Comparison of ENCODE assay signal across 1 cellular context in genomic region chr10:13439771-13440708, GRCh38.
TF ChIP-seq lines count a peak whose summit lies in the region.

No MANE protein-coding gene starts in this region.

TF ChIP-seq in K562, 482 proteins besides CTCF, POLR2A, EP300 and RAD21 (continued from another document and continues in another):
- TF ChIP-seq, protein P1, sequence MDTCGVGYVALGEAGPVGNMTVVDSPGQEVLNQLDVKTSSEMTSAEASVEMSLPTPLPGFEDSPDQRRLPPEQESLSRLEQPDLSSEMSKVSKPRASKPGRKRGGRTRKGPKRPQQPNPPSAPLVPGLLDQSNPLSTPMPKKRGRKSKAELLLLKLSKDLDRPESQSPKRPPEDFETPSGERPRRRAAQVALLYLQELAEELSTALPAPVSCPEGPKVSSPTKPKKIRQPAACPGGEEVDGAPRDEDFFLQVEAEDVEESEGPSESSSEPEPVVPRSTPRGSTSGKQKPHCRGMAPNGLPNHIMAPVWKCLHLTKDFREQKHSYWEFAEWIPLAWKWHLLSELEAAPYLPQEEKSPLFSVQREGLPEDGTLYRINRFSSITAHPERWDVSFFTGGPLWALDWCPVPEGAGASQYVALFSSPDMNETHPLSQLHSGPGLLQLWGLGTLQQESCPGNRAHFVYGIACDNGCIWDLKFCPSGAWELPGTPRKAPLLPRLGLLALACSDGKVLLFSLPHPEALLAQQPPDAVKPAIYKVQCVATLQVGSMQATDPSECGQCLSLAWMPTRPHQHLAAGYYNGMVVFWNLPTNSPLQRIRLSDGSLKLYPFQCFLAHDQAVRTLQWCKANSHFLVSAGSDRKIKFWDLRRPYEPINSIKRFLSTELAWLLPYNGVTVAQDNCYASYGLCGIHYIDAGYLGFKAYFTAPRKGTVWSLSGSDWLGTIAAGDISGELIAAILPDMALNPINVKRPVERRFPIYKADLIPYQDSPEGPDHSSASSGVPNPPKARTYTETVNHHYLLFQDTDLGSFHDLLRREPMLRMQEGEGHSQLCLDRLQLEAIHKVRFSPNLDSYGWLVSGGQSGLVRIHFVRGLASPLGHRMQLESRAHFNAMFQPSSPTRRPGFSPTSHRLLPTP (IDR thresholded peaks at IDR 0.05; ENCODE audit: borderline replicate concordance, extremely low read depth, insufficient read length), result no peak
- TF ChIP-seq MYC (IDR thresholded peaks at IDR 0.05; ENCODE audit: low read depth, low read length) (peak; percentile 50; the same call in 1 of the 2 replicates), MYC (CRISPR knock-in tag; IDR thresholded peaks at IDR 0.05; ENCODE audit: borderline replicate concordance, low read depth) (no peak), JUND (IDR thresholded peaks at IDR 0.05; ENCODE audit: borderline replicate concordance, low read depth, low read length) (0 out of 2 replicates have a peak, but pooled peaks have one; percentile 20), JUND (tag; IDR thresholded peaks at IDR 0.05; ENCODE audit: borderline replicate concordance, low read depth, low read length) (no peak), RB1 (IDR thresholded peaks at IDR 0.05; ENCODE audit: low read depth) (peak; percentile 69; the same call in 1 of the 2 replicates), ZBTB49 (CRISPR knock-in tag; IDR thresholded peaks at IDR 0.05; ENCODE audit: borderline replicate concordance) (no peak), BHLHE40 (IDR thresholded peaks at IDR 0.05; ENCODE audit: low read length) (peak; percentile 59), KAT8 (IDR thresholded peaks at IDR 0.05; ENCODE audit: low read depth) (no peak), ZNF589 (CRISPR knock-in tag; IDR thresholded peaks at IDR 0.05; ENCODE audit: low read depth) (no peak), XRCC5 (IDR thresholded peaks at IDR 0.05; ENCODE audit: low read depth, low read length) (peak; percentile 83), HNRNPK (IDR thresholded peaks at IDR 0.05; ENCODE audit: low read depth, low read length, poor library complexity, severe bottlenecking) (no peak), PURB (CRISPR knock-in tag; IDR thresholded peaks at IDR 0.05; ENCODE audit: low read depth) (no peak), HCFC1 (IDR thresholded peaks at IDR 0.05; ENCODE audit: low read depth, low read length) (0 out of 2 replicates have a peak, but pooled peaks have one; percentile 18), RCOR1 (IDR thresholded peaks at IDR 0.05; ENCODE audit: borderline replicate concordance in 1 of 2, low read depth in 2 of 2, low read length in 2 of 2) (peak in 1 of 2 experiments; percentile 10; a peak in 1 of 4 replicates), POLR2G (IDR thresholded peaks at IDR 0.05; ENCODE audit: low read depth, low read length) (0 out of 2 replicates have a peak, but pooled peaks have one; percentile 18), ZNF143 (CRISPR knock-in tag; IDR thresholded peaks at IDR 0.05) (peak; percentile 41; the same call in 1 of the 2 replicates), ADNP (tag; IDR thresholded peaks at IDR 0.05) (no peak), ZNF384 (IDR thresholded peaks at IDR 0.05; ENCODE audit: low read depth, low read length) (0 out of 2 replicates have a peak, but pooled peaks have one; percentile 25), TARDBP (IDR thresholded peaks at IDR 0.05) (0 out of 2 replicates have a peak, but pooled peaks have one; percentile 30), SMC3 (conservative IDR thresholded peaks at IDR 0.05; ENCODE audit: insufficient read depth, low read depth, low read length) (peak; percentile 83), STAG1 (CRISPR knock-in tag; IDR thresholded peaks at IDR 0.05; ENCODE audit: borderline replicate concordance) (peak; percentile 47; the same call in 1 of the 2 replicates), CXXC5 (CRISPR knock-in tag; IDR thresholded peaks at IDR 0.05) (peak; percentile 49), CAMTA2 (CRISPR knock-in tag; conservative IDR thresholded peaks at IDR 0.05) (no peak), CCNT2 (IDR thresholded peaks at IDR 0.05; ENCODE audit: borderline replicate concordance, extremely low read depth, insufficient read length, low read depth, low read length) (peak; percentile 47), RBFOX2 (IDR thresholded peaks at IDR 0.05; ENCODE audit: low read depth, low read length) (peak; percentile 44; the same call in 1 of the 2 replicates), UBTF (IDR thresholded peaks at IDR 0.05; ENCODE audit: borderline replicate concordance in 1 of 2, low read depth in 2 of 2, low read length in 2 of 2) (0 out of 4 replicates have a peak, but pooled peaks of 1 of the 2 experiments have one; percentile 43), SMAD4 (CRISPR knock-in tag; conservative IDR thresholded peaks at IDR 0.05) (no peak; the same call in 1 of the 2 replicates), L3MBTL2 (IDR thresholded peaks at IDR 0.05) (peak; percentile 65), RBM15 (IDR thresholded peaks at IDR 0.05; ENCODE audit: insufficient read depth, low read length) (no peak), CTBP1 (IDR thresholded peaks at IDR 0.05; ENCODE audit: borderline replicate concordance) (peak; percentile 61; the same call in 1 of the 2 replicates), RBM34 (IDR thresholded peaks at IDR 0.05; ENCODE audit: borderline replicate concordance, insufficient read depth, low read length) (no peak), ZFX (CRISPR knock-in tag; IDR thresholded peaks at IDR 0.05) (peak; percentile 41; the same call in 1 of the 2 replicates), KLF16 (IDR thresholded peaks at IDR 0.05) (peak; percentile 53; the same call in 1 of the 2 replicates), MAZ (CRISPR knock-in tag; conservative IDR thresholded peaks at IDR 0.05 in 1 of 2, IDR thresholded peaks at IDR 0.05 in 1 of 2) (peak; percentile 77 to 82), JUN (IDR thresholded peaks at IDR 0.05; ENCODE audit: borderline replicate concordance, low read depth, low read length) (no peak), JUN (CRISPR knock-in tag; IDR thresholded peaks at IDR 0.05; ENCODE audit: borderline replicate concordance) (no peak), ZNF23 (CRISPR knock-in tag; IDR thresholded peaks at IDR 0.05) (no peak), ZSCAN32 (CRISPR knock-in tag; IDR thresholded peaks at IDR 0.05) (no peak), GTF2F1 (IDR thresholded peaks at IDR 0.05; ENCODE audit: low read depth, low read length) (no peak)
- TF ChIP-seq, protein P2, sequence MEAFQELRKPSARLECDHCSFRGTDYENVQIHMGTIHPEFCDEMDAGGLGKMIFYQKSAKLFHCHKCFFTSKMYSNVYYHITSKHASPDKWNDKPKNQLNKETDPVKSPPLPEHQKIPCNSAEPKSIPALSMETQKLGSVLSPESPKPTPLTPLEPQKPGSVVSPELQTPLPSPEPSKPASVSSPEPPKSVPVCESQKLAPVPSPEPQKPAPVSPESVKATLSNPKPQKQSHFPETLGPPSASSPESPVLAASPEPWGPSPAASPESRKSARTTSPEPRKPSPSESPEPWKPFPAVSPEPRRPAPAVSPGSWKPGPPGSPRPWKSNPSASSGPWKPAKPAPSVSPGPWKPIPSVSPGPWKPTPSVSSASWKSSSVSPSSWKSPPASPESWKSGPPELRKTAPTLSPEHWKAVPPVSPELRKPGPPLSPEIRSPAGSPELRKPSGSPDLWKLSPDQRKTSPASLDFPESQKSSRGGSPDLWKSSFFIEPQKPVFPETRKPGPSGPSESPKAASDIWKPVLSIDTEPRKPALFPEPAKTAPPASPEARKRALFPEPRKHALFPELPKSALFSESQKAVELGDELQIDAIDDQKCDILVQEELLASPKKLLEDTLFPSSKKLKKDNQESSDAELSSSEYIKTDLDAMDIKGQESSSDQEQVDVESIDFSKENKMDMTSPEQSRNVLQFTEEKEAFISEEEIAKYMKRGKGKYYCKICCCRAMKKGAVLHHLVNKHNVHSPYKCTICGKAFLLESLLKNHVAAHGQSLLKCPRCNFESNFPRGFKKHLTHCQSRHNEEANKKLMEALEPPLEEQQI (IDR thresholded peaks at IDR 0.05), result 0 out of 2 replicates have a peak, but pooled peaks have one; percentile 58
- TF ChIP-seq, protein P3, sequence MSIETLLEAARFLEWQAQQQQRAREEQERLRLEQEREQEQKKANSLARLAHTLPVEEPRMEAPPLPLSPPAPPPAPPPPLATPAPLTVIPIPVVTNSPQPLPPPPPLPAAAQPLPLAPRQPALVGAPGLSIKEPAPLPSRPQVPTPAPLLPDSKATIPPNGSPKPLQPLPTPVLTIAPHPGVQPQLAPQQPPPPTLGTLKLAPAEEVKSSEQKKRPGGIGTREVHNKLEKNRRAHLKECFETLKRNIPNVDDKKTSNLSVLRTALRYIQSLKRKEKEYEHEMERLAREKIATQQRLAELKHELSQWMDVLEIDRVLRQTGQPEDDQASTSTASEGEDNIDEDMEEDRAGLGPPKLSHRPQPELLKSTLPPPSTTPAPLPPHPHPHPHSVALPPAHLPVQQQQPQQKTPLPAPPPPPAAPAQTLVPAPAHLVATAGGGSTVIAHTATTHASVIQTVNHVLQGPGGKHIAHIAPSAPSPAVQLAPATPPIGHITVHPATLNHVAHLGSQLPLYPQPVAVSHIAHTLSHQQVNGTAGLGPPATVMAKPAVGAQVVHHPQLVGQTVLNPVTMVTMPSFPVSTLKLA (conservative IDR thresholded peaks at IDR 0.05), result 0 out of 4 replicates have a peak, but pooled peaks of 1 of the 2 experiments have one; percentile 23
- TF ChIP-seq, protein P4, sequence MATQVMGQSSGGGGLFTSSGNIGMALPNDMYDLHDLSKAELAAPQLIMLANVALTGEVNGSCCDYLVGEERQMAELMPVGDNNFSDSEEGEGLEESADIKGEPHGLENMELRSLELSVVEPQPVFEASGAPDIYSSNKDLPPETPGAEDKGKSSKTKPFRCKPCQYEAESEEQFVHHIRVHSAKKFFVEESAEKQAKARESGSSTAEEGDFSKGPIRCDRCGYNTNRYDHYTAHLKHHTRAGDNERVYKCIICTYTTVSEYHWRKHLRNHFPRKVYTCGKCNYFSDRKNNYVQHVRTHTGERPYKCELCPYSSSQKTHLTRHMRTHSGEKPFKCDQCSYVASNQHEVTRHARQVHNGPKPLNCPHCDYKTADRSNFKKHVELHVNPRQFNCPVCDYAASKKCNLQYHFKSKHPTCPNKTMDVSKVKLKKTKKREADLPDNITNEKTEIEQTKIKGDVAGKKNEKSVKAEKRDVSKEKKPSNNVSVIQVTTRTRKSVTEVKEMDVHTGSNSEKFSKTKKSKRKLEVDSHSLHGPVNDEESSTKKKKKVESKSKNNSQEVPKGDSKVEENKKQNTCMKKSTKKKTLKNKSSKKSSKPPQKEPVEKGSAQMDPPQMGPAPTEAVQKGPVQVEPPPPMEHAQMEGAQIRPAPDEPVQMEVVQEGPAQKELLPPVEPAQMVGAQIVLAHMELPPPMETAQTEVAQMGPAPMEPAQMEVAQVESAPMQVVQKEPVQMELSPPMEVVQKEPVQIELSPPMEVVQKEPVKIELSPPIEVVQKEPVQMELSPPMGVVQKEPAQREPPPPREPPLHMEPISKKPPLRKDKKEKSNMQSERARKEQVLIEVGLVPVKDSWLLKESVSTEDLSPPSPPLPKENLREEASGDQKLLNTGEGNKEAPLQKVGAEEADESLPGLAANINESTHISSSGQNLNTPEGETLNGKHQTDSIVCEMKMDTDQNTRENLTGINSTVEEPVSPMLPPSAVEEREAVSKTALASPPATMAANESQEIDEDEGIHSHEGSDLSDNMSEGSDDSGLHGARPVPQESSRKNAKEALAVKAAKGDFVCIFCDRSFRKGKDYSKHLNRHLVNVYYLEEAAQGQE (CRISPR knock-in tag; IDR thresholded peaks at IDR 0.05; ENCODE audit: low read depth), result peak; percentile 42; the same call in 1 of the 2 replicates
- TF ChIP-seq, protein P5, sequence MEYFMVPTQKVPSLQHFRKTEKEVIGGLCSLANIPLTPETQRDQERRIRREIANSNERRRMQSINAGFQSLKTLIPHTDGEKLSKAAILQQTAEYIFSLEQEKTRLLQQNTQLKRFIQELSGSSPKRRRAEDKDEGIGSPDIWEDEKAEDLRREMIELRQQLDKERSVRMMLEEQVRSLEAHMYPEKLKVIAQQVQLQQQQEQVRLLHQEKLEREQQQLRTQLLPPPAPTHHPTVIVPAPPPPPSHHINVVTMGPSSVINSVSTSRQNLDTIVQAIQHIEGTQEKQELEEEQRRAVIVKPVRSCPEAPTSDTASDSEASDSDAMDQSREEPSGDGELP (CRISPR knock-in tag; IDR thresholded peaks at IDR 0.05; ENCODE audit: borderline replicate concordance), result peak; percentile 56
- TF ChIP-seq, protein P6, sequence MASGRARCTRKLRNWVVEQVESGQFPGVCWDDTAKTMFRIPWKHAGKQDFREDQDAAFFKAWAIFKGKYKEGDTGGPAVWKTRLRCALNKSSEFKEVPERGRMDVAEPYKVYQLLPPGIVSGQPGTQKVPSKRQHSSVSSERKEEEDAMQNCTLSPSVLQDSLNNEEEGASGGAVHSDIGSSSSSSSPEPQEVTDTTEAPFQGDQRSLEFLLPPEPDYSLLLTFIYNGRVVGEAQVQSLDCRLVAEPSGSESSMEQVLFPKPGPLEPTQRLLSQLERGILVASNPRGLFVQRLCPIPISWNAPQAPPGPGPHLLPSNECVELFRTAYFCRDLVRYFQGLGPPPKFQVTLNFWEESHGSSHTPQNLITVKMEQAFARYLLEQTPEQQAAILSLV (tag; IDR thresholded peaks at IDR 0.05), result no peak
